In the genomic region with DNA sequence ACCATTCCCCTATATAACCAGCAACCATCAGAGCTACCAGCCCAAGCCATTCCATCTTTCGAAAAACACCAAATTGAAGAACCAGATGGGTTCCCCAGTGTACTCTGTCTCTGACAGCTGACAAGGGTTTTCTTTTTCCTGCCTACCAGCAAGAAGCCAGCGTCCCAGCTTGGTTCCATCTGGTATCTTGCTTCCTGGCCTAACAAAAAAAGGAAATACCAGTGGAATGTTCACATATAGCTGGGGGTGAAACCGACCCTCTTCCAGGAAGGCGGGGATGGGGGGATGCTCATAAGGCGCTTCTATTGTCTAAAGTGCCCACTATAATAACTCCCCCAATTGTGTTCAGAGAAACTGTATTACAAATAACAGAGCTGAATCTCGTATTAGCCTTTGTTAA, we compare ENCODE assay signal across 24 cellular contexts.
"Had no signal": no experiment of that assay in that cellular context is flagged by ENCODE, and none has a peak within 500 bp of the region (broad histone marks: within the 10 kb centered on the region; RNA-seq: fewer than 3 reads in every experiment).

No MANE protein-coding gene starts in this region.

- H3K27me3 Mint-ChIP-seq: activated CD4-positive, alpha-beta T cell treated with anti-CD3 and anti-CD28 coated beads, Interleukin-2, amount 10 ng/mL, durations not matched to agents 7 days and 5 days; activated naive CD4-positive, alpha-beta T cell treated with anti-CD3 and anti-CD28 coated beads, Interleukin-2, amount 10 ng/mL, durations not matched to agents 7 days and 5 days; activated naive CD8-positive, alpha-beta T cell treated with anti-CD3 and anti-CD28 coated beads for 36 hours had no signal

- DNase-seq: activated CD4-positive, alpha-beta memory T cell treated with anti-CD3 and anti-CD28 coated beads for 36 hours; activated CD4-positive, alpha-beta T cell treated with anti-CD3 and anti-CD28 coated beads, Interleukin-2, amount 10 ng/mL, durations not matched to agents 7 days and 5 days; activated CD4-positive, CD25-positive, alpha-beta regulatory T cell; activated CD8-positive, alpha-beta memory T cell treated with anti-CD3 and anti-CD28 coated beads for 24 hours; activated gamma-delta T cell; activated naive CD4-positive, alpha-beta T cell treated with anti-CD3 and anti-CD28 coated beads, Interleukin-2, amount 10 ng/mL, durations not matched to agents 7 days and 5 days; activated naive CD8-positive, alpha-beta T cell treated with anti-CD3 and anti-CD28 coated beads for 36 hours; activated T-cell treated with anti-CD3 and anti-CD28 coated beads, Interleukin-2, amount 50 U/mL, for 4 hours; MG63; MV-4-11; NCI-H1092 treated with DMSO at 0.1 percent for 48 hours; NCI-H1417 treated with DMSO at 0.1 percent for 48 hours; NCI-H1930; NCI-H345; NCI-H510A; NCI-H526 treated with DMSO at 0.1 percent for 48 hours; NCI-H82; Right ventricle myocardium superior; RPMI8226; SJCRH30; SK-N-SH; T-helper 1 cell had no signal

- H3K9me3 Mint-ChIP-seq: activated CD4-positive, alpha-beta T cell treated with anti-CD3 and anti-CD28 coated beads, Interleukin-2, amount 10 ng/mL, durations not matched to agents 7 days and 5 days had no signal

- H3K36me3 Mint-ChIP-seq: activated CD4-positive, alpha-beta memory T cell treated with anti-CD3 and anti-CD28 coated beads for 36 hours; activated naive CD4-positive, alpha-beta T cell treated with anti-CD3 and anti-CD28 coated beads, Interleukin-2, amount 10 ng/mL, durations not matched to agents 7 days and 5 days; activated naive CD8-positive, alpha-beta T cell treated with anti-CD3 and anti-CD28 coated beads for 36 hours had no signal

- H3K4me1 Mint-ChIP-seq: activated CD4-positive, alpha-beta T cell treated with anti-CD3 and anti-CD28 coated beads, Interleukin-2, amount 10 ng/mL, durations not matched to agents 7 days and 5 days; activated naive CD4-positive, alpha-beta T cell treated with anti-CD3 and anti-CD28 coated beads, Interleukin-2, amount 10 ng/mL, durations not matched to agents 7 days and 5 days; activated naive CD8-positive, alpha-beta T cell treated with anti-CD3 and anti-CD28 coated beads for 36 hours; activated T-helper 17 cell treated with anti-CD3 and anti-CD28 coated beads, Interleukin-2, amount 50 U/mL, for 72 hours had no signal

- H3K4me3 Mint-ChIP-seq: activated CD4-positive, alpha-beta memory T cell treated with anti-CD3 and anti-CD28 coated beads for 36 hours; activated CD4-positive, alpha-beta T cell treated with anti-CD3 and anti-CD28 coated beads, Interleukin-2, amount 10 ng/mL, durations not matched to agents 7 days and 5 days; activated naive CD4-positive, alpha-beta T cell treated with anti-CD3 and anti-CD28 coated beads, Interleukin-2, amount 10 ng/mL, durations not matched to agents 7 days and 5 days; activated naive CD8-positive, alpha-beta T cell treated with anti-CD3 and anti-CD28 coated beads for 36 hours; activated T-cell treated with anti-CD3 and anti-CD28 coated beads, Interleukin-2, amount 50 U/mL, for 4 hours; activated T-helper 17 cell treated with anti-CD3 and anti-CD28 coated beads, Interleukin-2, amount 50 U/mL, for 72 hours had no signal

- ATAC-seq: activated T-cell treated with anti-CD3 and anti-CD28 coated beads, Interleukin-2, amount 50 U/mL, for 4 hours; activated T-helper 17 cell treated with anti-CD3 and anti-CD28 coated beads, Interleukin-2, amount 50 U/mL, for 72 hours; Panc1 had no signal

- H3K27ac Mint-ChIP-seq: activated CD4-positive, alpha-beta memory T cell treated with anti-CD3 and anti-CD28 coated beads for 36 hours; activated CD4-positive, alpha-beta T cell treated with anti-CD3 and anti-CD28 coated beads, Interleukin-2, amount 10 ng/mL, durations not matched to agents 7 days and 5 days; activated naive CD4-positive, alpha-beta T cell treated with anti-CD3 and anti-CD28 coated beads, Interleukin-2, amount 10 ng/mL, durations not matched to agents 7 days and 5 days; activated naive CD8-positive, alpha-beta T cell treated with anti-CD3 and anti-CD28 coated beads for 36 hours; activated T-helper 17 cell treated with anti-CD3 and anti-CD28 coated beads, Interleukin-2, amount 50 U/mL, for 72 hours had no signal
